ENCODE assay signal across 19 cellular contexts in the genomic region with DNA sequence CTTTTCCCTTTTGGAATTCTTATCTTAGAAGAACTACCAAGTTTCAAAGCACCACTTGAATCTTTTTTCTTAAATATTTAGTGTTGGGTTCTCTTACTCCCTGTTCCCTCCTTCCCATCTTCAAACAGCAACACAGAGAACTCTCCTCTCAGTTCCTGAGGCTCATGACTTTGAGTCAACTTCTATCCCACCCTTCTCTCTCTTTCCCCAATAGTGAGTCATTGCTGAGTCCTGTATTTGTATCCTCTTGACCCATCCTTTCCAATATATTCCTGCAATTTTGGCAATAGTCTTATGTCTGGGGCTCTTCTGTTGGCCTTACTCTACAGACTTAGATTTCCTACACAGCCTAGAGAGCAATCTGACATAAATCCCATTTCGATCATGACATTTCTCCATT. TPM values are rescaled to one million over a fixed set of nuclear protein-coding genes. Genes with fewer than 3 reads are reported as not detected.
DNase-seq lines count a peak whose midpoint lies in the region; ATAC-seq and TF ChIP-seq lines count a peak whose summit lies in the region.
"Had no signal": no experiment of that assay in that cellular context is flagged by ENCODE, and none has a peak within 500 bp of the region (broad histone marks: within the 10 kb centered on the region; RNA-seq: fewer than 3 reads in every experiment).

No MANE protein-coding gene starts in this region.

- H3K36me3 ChIP-seq in SK-N-SH (replicated peaks in 1 of 2; ENCODE audit: control insufficient read depth in 1 of 2, insufficient read depth in 2 of 2, low read length in 1 of 2) (no peaks in the 10 kb centered on the region), PC-3 (ENCODE audit: low read depth, low read length) (no peaks in the 10 kb centered on the region)
- H3K36me3 ChIP-seq: BE2C had no signal

- CTCF ChIA-PET in SK-N-SH (lab: Yijun Ruan, JAX) (no interaction called here), PC-3 (lab: Charles Lee) (no interaction called here)

- H3K27me3 ChIP-seq in SK-N-SH (ENCODE audit: insufficient read depth) (no peaks in the 10 kb centered on the region), PC-3 (ENCODE audit: low read length) (no peaks in the 10 kb centered on the region)
- H3K27me3 ChIP-seq: BE2C had no signal

- in situ Hi-C loops in G401 (cut with HindIII; ENCODE audit: low sequenced_read_pairs) = no loop called here

- H3K9ac ChIP-seq in SK-N-SH = no peak overlapping the region
- H3K9ac ChIP-seq in PC-3 (ENCODE audit: low read length) = no peak overlapping the region

- ATAC-seq in SK-N-SH treated with all-trans-retinoic acid at 6 μM for 48 hours (no peak), PC-3 (0 out of 2 replicates have a peak, but pooled peaks have one; percentile 37), GM18867 (IDR thresholded peaks at IDR 0.05; ENCODE audit: unreplicated experiment) (no peak)

- no peaks in the 10 kb centered on the region for H3K9me3 ChIP-seq in SK-N-SH
- no peaks in the 10 kb centered on the region for H3K9me3 ChIP-seq in PC-3 (ENCODE audit: low read length)
- H3K9me3 ChIP-seq: BE2C had no signal

- no TSS peak for BruUV-seq in PC-3 (replicated peaks; lab: Mats Ljungman, UMichigan)

- DNase-seq in SK-N-SH = no peak
- peak; percentile 43 for DNase-seq in PC-3
- peak; percentile 64 for DNase-seq in fibroblast of peridontal ligament (ENCODE audit: extremely low read depth)
- DNase-seq in G401 (ENCODE audit: low spot score) = no peak
- DNase-seq in retina = no peak
- no peak for DNase-seq in stimulated activated CD8-positive, alpha-beta memory T cell treated with anti-CD3 and anti-CD28 coated beads, Interleukin-4, amount 100 ng/mL, for 48 hours
- DNase-seq: CD4-positive, CD25-positive, alpha-beta regulatory T cell; DMS153; GOT3; Kasumi-1; NCI-H1092 treated with DMSO at 0.1 percent for 48 hours; NCI-H146; NCI-H2029 treated with DMSO at 0.1 percent for 48 hours; NCI-H2171; NCI-H526 had no signal

- H3K4me1 ChIP-seq in SK-N-SH (ENCODE audit: control insufficient read depth in 1 of 2, insufficient read depth in 2 of 2, low read depth in 1 of 2, low read length in 1 of 2) = 0 out of 4 replicates have a peak, but pooled peaks cover 0 to 5% of the 10 kb centered on the region in 2 experiments
- no peaks in the 10 kb centered on the region; the same call in 1 of the 2 replicates for H3K4me1 ChIP-seq in PC-3 (ENCODE audit: insufficient read depth, low read length)
- H3K4me1 ChIP-seq: BE2C had no signal

- no peaks in the 10 kb centered on the region for H3F3A ChIP-seq in SK-N-SH (replicated peaks; ENCODE audit: insufficient read depth)
- H3F3A ChIP-seq in PC-3 (ENCODE audit: low read length, unreplicated experiment) = no peaks in the 10 kb centered on the region

- POLR2A ChIA-PET in SK-N-SH (lab: Yijun Ruan, JAX) = no interaction called here
- POLR2A ChIA-PET in PC-3 (lab: Charles Lee; ENCODE audit: unreplicated experiment) = no interaction called here

- H3K4me2 ChIP-seq in SK-N-SH (no peak overlapping the region), PC-3 (ENCODE audit: low read length) (no peak overlapping the region)

- 60% methylated on average over 1 of the region's 1 CpG for WGBS in SK-N-SH (ENCODE audit: low lambda C conversion rate)

- H3K79me2 ChIP-seq in SK-N-SH (ENCODE audit: insufficient read depth) = no peaks in the 10 kb centered on the region
- no peaks in the 10 kb centered on the region for H3K79me2 ChIP-seq in PC-3 (ENCODE audit: low read length)

- no peak for TF ChIP-seq RAD21 in SK-N-SH (IDR thresholded peaks at IDR 0.05; ENCODE audit: low read length)

- H3K4me3 ChIP-seq in SK-N-SH (ENCODE audit: low read depth in 2 of 2, low read length in 1 of 2) (no peak overlapping the region), PC-3 (ENCODE audit: low read length) (no peak overlapping the region)

- intact Hi-C loops in PC-3 (cut with micrococcal nuclease) = no loop called here

- H2AFZ ChIP-seq in SK-N-SH (ENCODE audit: low read depth) (no peak overlapping the region), PC-3 (ENCODE audit: low read length) (no peak overlapping the region)

- no peak overlapping the region for H3K27ac ChIP-seq in SK-N-SH (ENCODE audit: low read depth in 2 of 2, low read length in 1 of 2)
- no peak overlapping the region for H3K27ac ChIP-seq in PC-3 (ENCODE audit: low read length)
- H3K27ac ChIP-seq: 22Rv1 had no signal

- no peak for TF ChIP-seq CTCF in SK-N-SH (IDR thresholded peaks at IDR 0.05)
- TF ChIP-seq CTCF in PC-3 (conservative IDR thresholded peaks at IDR 0.05; ENCODE audit: low read depth, low read length) = no peak

- H4K20me1 ChIP-seq in SK-N-SH (ENCODE audit: insufficient read depth) = no peaks in the 10 kb centered on the region
- H4K20me1 ChIP-seq in PC-3 (ENCODE audit: low read length) = no peaks in the 10 kb centered on the region

- H3K9me2 ChIP-seq in SK-N-SH (no peaks in the 10 kb centered on the region), PC-3 (replicated peaks; ENCODE audit: low read length) (no peaks in the 10 kb centered on the region)

- TF ChIP-seq EP300 in SK-N-SH (IDR thresholded peaks at IDR 0.05; ENCODE audit: borderline replicate concordance in 1 of 2, low read depth in 1 of 2, low read length in 1 of 2) = no peak

TF ChIP-seq in SK-N-SH, 30 proteins besides CTCF, POLR2A, EP300 and RAD21 (continues in another document):
- TF ChIP-seq, protein P1, sequence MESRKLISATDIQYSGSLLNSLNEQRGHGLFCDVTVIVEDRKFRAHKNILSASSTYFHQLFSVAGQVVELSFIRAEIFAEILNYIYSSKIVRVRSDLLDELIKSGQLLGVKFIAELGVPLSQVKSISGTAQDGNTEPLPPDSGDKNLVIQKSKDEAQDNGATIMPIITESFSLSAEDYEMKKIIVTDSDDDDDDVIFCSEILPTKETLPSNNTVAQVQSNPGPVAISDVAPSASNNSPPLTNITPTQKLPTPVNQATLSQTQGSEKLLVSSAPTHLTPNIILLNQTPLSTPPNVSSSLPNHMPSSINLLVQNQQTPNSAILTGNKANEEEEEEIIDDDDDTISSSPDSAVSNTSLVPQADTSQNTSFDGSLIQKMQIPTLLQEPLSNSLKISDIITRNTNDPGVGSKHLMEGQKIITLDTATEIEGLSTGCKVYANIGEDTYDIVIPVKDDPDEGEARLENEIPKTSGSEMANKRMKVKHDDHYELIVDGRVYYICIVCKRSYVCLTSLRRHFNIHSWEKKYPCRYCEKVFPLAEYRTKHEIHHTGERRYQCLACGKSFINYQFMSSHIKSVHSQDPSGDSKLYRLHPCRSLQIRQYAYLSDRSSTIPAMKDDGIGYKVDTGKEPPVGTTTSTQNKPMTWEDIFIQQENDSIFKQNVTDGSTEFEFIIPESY (IDR thresholded peaks at IDR 0.05; ENCODE audit: borderline replicate concordance, low read depth) = no peak

TF ChIP-seq in SK-N-SH treated with all-trans-retinoic acid at 6 μM for 48 hours, 23 proteins besides CTCF, POLR2A, EP300 and RAD21:
- TF ChIP-seq RARB (CRISPR knock-in tag; IDR thresholded peaks at IDR 0.05) = no peak
- no peak for TF ChIP-seq ISL1 (CRISPR knock-in tag; IDR thresholded peaks at IDR 0.05)
- TF ChIP-seq GLIS3 (CRISPR knock-in tag; IDR thresholded peaks at IDR 0.05) = no peak
- TF ChIP-seq, protein P2, sequence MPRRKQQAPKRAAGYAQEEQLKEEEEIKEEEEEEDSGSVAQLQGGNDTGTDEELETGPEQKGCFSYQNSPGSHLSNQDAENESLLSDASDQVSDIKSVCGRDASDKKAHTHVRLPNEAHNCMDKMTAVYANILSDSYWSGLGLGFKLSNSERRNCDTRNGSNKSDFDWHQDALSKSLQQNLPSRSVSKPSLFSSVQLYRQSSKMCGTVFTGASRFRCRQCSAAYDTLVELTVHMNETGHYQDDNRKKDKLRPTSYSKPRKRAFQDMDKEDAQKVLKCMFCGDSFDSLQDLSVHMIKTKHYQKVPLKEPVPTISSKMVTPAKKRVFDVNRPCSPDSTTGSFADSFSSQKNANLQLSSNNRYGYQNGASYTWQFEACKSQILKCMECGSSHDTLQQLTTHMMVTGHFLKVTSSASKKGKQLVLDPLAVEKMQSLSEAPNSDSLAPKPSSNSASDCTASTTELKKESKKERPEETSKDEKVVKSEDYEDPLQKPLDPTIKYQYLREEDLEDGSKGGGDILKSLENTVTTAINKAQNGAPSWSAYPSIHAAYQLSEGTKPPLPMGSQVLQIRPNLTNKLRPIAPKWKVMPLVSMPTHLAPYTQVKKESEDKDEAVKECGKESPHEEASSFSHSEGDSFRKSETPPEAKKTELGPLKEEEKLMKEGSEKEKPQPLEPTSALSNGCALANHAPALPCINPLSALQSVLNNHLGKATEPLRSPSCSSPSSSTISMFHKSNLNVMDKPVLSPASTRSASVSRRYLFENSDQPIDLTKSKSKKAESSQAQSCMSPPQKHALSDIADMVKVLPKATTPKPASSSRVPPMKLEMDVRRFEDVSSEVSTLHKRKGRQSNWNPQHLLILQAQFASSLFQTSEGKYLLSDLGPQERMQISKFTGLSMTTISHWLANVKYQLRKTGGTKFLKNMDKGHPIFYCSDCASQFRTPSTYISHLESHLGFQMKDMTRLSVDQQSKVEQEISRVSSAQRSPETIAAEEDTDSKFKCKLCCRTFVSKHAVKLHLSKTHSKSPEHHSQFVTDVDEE (CRISPR knock-in tag; IDR thresholded peaks at IDR 0.05) = no peak
- TF ChIP-seq, protein P3, sequence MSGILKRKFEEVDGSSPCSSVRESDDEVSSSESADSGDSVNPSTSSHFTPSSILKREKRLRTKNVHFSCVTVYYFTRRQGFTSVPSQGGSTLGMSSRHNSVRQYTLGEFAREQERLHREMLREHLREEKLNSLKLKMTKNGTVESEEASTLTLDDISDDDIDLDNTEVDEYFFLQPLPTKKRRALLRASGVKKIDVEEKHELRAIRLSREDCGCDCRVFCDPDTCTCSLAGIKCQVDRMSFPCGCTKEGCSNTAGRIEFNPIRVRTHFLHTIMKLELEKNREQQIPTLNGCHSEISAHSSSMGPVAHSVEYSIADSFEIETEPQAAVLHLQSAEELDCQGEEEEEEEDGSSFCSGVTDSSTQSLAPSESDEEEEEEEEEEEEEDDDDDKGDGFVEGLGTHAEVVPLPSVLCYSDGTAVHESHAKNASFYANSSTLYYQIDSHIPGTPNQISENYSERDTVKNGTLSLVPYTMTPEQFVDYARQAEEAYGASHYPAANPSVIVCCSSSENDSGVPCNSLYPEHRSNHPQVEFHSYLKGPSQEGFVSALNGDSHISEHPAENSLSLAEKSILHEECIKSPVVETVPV (CRISPR knock-in tag; IDR thresholded peaks at IDR 0.05) = no peak
- no peak for TF ChIP-seq ZNF70 (CRISPR knock-in tag; IDR thresholded peaks at IDR 0.05)
- no peak for TF ChIP-seq PPARA (CRISPR knock-in tag; IDR thresholded peaks at IDR 0.05; ENCODE audit: borderline replicate concordance)
- TF ChIP-seq ZNF8 (CRISPR knock-in tag; IDR thresholded peaks at IDR 0.05) = no peak

RNA-seq across cellular contexts. Expression of a gene that starts 20.8 kb away (rescaled TPM):
- 19.0 and 25.7 TPM in 2 replicates for polyA plus RNA-seq in SK-N-SH (2012; rRNA removed)
- 17.8 and 20.9 TPM in 2 replicates for polyA plus RNA-seq in SK-N-SH (2012; cell fraction: cytosol; rRNA removed)
- polyA plus RNA-seq in SK-N-SH (2012; cell fraction: nucleus; rRNA removed) = 15.7 and 25.0 TPM in 2 replicates
- 5.0 and 7.8 TPM in 2 replicates for total RNA-seq in PC-3 (2014; rRNA removed)
- not detected in 2 replicates for total RNA-seq in G401 (2014; rRNA removed; shearing (Covaris generic))
- polyA plus RNA-seq: CD4-positive, CD25-positive, alpha-beta regulatory T cell had no signal

Comparison
In these comparisons a context has a peak if more than half of its experiments do, and no peak if none do; other contexts are left out.
1. DNase-seq: peak in PC-3 (single experiment) and fibroblast of peridontal ligament (single experiment); none in SK-N-SH (single experiment), G401 (single experiment), retina (single experiment) and stimulated activated CD8-positive, alpha-beta memory T cell treated with anti-CD3 and anti-CD28 coated beads, Interleukin-4, amount 100 ng/mL, for 48 hours (single experiment).